16 cellular contexts compared by ENCODE assay signal in genomic region chr14:99633141-99633540, GRCh38.
"Had no signal": no experiment of that assay in that cellular context is flagged by ENCODE, and none has a peak within 500 bp of the region (broad histone marks: within the 10 kb centered on the region; RNA-seq: fewer than 3 reads in every experiment).

No MANE protein-coding gene starts in this region.

- H3K4me1 Mint-ChIP-seq: endodermal cell had no signal

- H3K4me3 Mint-ChIP-seq: endodermal cell; naive thymus-derived CD4-positive, alpha-beta T cell had no signal

- ATAC-seq: foreskin keratinocyte; naive thymus-derived CD4-positive, alpha-beta T cell had no signal

- H3K27ac Mint-ChIP-seq: endodermal cell had no signal

- H3K27ac ChIP-seq: coronary artery, foreskin keratinocyte, ovary, right atrium auricular region, sigmoid colon, skin epidermis had no signal

- DNase-seq: effector CD4-positive, alpha-beta T cell; endodermal cell; erythroblast; foreskin keratinocyte; kidney glomerular epithelial cell; mesendoderm; naive thymus-derived CD4-positive, alpha-beta T cell; ovary; sigmoid colon; stimulated activated CD4-positive, alpha-beta T cell treated with anti-CD3 and anti-CD28 coated beads, Interleukin-2, amount 100 ng/mL, for 24 hours; stimulated activated CD4-positive, alpha-beta T cell treated with anti-CD3 and anti-CD28 coated beads, Interleukin-4, amount 100 ng/mL, for 4 hours; stimulated activated naive CD4-positive, alpha-beta T cell treated with Interleukin-2 at 50 U/mL for 16 hours; trophoblast cell had no signal

- H3K9me3 Mint-ChIP-seq: endodermal cell; naive thymus-derived CD4-positive, alpha-beta T cell had no signal

- H3K36me3 Mint-ChIP-seq: naive thymus-derived CD4-positive, alpha-beta T cell had no signal

- H3K27me3 ChIP-seq: ovary, right atrium auricular region, sigmoid colon had no signal

- H3K4me3 ChIP-seq: coronary artery, ovary, right atrium auricular region, sigmoid colon, skin epidermis had no signal

- H3K9me3 ChIP-seq: ovary, right atrium auricular region, sigmoid colon had no signal

- H3K4me1 ChIP-seq: foreskin keratinocyte had no signal

- H3K36me3 ChIP-seq: ovary, right atrium auricular region, sigmoid colon had no signal
